1 cellular context compared by ENCODE assay signal in genomic region chr2:151290467-151290866, GRCh38.
TF ChIP-seq lines count a peak whose summit lies in the region.

No MANE protein-coding gene starts in this region.

TF ChIP-seq in HCT116, 20 proteins besides CTCF, POLR2A, EP300 and RAD21 (continued from another document):
- TF ChIP-seq REST (IDR thresholded peaks at IDR 0.05; ENCODE audit: low read depth) (no peak), ELF1 (IDR thresholded peaks at IDR 0.05; ENCODE audit: borderline replicate concordance, low read depth) (no peak), ZNF274 (IDR thresholded peaks at IDR 0.05; ENCODE audit: low read depth, low read length) (no peak), ATF3 (IDR thresholded peaks at IDR 0.05) (no peak)
- TF ChIP-seq, protein P1, sequence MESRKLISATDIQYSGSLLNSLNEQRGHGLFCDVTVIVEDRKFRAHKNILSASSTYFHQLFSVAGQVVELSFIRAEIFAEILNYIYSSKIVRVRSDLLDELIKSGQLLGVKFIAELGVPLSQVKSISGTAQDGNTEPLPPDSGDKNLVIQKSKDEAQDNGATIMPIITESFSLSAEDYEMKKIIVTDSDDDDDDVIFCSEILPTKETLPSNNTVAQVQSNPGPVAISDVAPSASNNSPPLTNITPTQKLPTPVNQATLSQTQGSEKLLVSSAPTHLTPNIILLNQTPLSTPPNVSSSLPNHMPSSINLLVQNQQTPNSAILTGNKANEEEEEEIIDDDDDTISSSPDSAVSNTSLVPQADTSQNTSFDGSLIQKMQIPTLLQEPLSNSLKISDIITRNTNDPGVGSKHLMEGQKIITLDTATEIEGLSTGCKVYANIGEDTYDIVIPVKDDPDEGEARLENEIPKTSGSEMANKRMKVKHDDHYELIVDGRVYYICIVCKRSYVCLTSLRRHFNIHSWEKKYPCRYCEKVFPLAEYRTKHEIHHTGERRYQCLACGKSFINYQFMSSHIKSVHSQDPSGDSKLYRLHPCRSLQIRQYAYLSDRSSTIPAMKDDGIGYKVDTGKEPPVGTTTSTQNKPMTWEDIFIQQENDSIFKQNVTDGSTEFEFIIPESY (IDR thresholded peaks at IDR 0.05; ENCODE audit: extremely low read depth, insufficient replicate concordance, low read length): no peak
